2 cellular contexts compared by ENCODE assay signal in genomic region chr5:141668601-141669265, GRCh38.
A peak's percentile ranks its signal among the peaks of the same experiment; 100 is the strongest.
TF ChIP-seq lines count a peak whose summit lies in the region.

No MANE protein-coding gene starts in this region.

TF ChIP-seq in HEK293, 187 proteins besides CTCF, POLR2A, EP300 and RAD21:
- TF ChIP-seq ZFHX2 (tag by site-specific recombination; conservative IDR thresholded peaks at IDR 0.05) = peak; percentile 98
- no peak for TF ChIP-seq ZNF157 (tag by site-specific recombination; IDR thresholded peaks at IDR 0.05)
- peak; percentile 97 for TF ChIP-seq EGR2 (tag by site-specific recombination; IDR thresholded peaks at IDR 0.05; ENCODE audit: low read depth)
- TF ChIP-seq ZNF26 (tag by site-specific recombination; IDR thresholded peaks at IDR 0.05) = no peak
- no peak for TF ChIP-seq ZBTB17 (tag by site-specific recombination; IDR thresholded peaks at IDR 0.05)
- no peak for TF ChIP-seq SALL2 (tag by site-specific recombination; IDR thresholded peaks at IDR 0.05; ENCODE audit: borderline replicate concordance)

TF ChIP-seq in K562, 482 proteins besides CTCF, POLR2A, EP300 and RAD21:
- TF ChIP-seq EGR1 (conservative IDR thresholded peaks at IDR 0.05) (0 out of 2 replicates have a peak, but pooled peaks have one; percentile 23), MTF1 (CRISPR knock-in tag; IDR thresholded peaks at IDR 0.05; ENCODE audit: borderline replicate concordance) (no peak), RBFOX2 (IDR thresholded peaks at IDR 0.05; ENCODE audit: low read depth, low read length) (no peak)
